In the genomic region with DNA sequence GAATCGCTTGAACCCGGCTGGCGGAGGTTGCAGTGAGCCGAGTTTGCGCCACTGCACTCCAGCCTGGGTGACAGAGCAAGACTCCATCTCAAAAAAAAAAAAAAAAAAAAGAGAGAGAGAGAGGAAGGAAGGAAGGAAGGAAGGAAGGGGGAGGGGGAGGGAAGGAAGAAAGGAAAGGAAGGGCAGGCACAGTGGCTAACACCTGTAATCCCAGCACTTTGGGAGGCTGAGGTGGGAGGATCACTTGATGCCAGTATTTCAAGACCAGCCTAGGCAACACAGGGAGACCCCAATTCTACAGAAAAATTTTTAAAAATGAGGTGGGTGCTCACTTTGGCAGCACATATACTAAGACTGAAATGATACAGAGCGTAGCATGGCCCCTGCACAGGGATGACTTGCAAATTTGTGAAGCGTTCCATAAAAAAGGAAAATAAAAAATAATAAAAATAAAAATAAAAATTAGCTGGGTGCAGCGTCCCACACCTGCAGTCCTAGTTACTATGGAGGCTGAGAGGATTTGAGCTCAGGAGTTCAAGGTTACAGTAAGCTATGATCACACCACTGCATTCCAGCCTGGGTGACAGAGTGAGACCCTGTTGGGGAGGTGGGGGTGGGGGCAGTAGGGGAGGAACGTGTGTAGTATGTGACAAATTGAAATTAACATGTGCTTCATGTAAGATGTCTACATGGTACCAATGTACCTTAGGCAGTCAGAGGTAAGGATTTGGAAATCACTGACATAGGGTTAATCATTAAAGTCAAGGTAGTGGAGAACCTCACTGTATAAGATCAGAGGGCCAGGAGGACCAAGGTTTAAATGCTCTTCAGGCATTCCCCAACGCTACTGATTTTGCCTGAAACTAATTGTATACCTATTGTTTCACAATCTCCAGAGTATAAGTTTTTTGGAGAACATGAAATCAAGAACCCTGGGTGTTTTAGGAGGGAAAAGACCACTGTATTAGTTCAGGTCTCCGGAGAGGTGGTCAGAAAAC, we compare ENCODE assay signal across 10 cellular contexts. TPM values are rescaled to one million over a fixed set of nuclear protein-coding genes. Genes with fewer than 3 reads are reported as not detected.
DNase-seq lines count a peak whose midpoint lies in the region; ATAC-seq, FAIRE-seq and TF ChIP-seq lines count a peak whose summit lies in the region.
"Had no signal": no experiment of that assay in that cellular context is flagged by ENCODE, and none has a peak within 500 bp of the region (broad histone marks: within the 10 kb centered on the region; RNA-seq: fewer than 3 reads in every experiment).

No MANE protein-coding gene starts in this region.

- TF ChIP-seq CTCF in BJ (IDR thresholded peaks at IDR 0.05; ENCODE audit: insufficient read depth, low read depth, low read length), result no peak
- TF ChIP-seq CTCF in HL-60 (IDR thresholded peaks at IDR 0.05; ENCODE audit: insufficient read depth, low read length), result no peak
- no peak for TF ChIP-seq CTCF in astrocyte (IDR thresholded peaks at IDR 0.05; ENCODE audit: insufficient read depth, low read depth, low read length)
- no peak for TF ChIP-seq CTCF in mesothelial cell of epicardium (IDR thresholded peaks at IDR 0.05; ENCODE audit: unreplicated experiment)

- no peaks in the 10 kb centered on the region for H3K27me3 Mint-ChIP-seq in astrocyte (ENCODE audit: low read depth, unreplicated experiment)
- no peaks in the 10 kb centered on the region for H3K27me3 Mint-ChIP-seq in mesothelial cell of epicardium (ENCODE audit: low read depth)

- no peaks in the 10 kb centered on the region for H3K9me3 Mint-ChIP-seq in astrocyte (ENCODE audit: unreplicated experiment)
- no peaks in the 10 kb centered on the region for H3K9me3 Mint-ChIP-seq in mesothelial cell of epicardium

- ATAC-seq in GM19328 (IDR thresholded peaks at IDR 0.05; ENCODE audit: unreplicated experiment) (no peak), GM21526 (IDR thresholded peaks at IDR 0.05; ENCODE audit: low FRiP score, unreplicated experiment) (no peak)

- H3K27ac ChIP-seq in HL-60 (replicated peaks) (no peak overlapping the region), astrocyte (ENCODE audit: low read depth, low read length) (no peak overlapping the region)

- POLR2A ChIA-PET in BJ (lab: Charles Lee), result no interaction called here

- H3K9me3 ChIP-seq in astrocyte (ENCODE audit: insufficient read depth, low read depth, low read length), result no peaks in the 10 kb centered on the region

- no peaks in the 10 kb centered on the region for H4K20me1 ChIP-seq in astrocyte (ENCODE audit: insufficient read depth, low read length)

- no peak overlapping the region for H2AFZ ChIP-seq in astrocyte (ENCODE audit: low read depth, low read length)

- H3K4me3 ChIP-seq in BJ (ENCODE audit: low read depth, low read length) (peak overlapping the region; percentile 81), HL-60 (replicated peaks; ENCODE audit: insufficient read depth, low read length) (peak overlapping the region; percentile 89; the same call in 1 of the 2 replicates), astrocyte (ENCODE audit: insufficient read depth, low read depth, low read length) (peak overlapping the region; percentile 94)

- H3K27ac Mint-ChIP-seq in astrocyte (ENCODE audit: unreplicated experiment) (no peak overlapping the region), mesothelial cell of epicardium (no peak overlapping the region)

- peak overlapping the region; percentile 92 for H3K4me2 ChIP-seq in astrocyte (ENCODE audit: low read length)

- CTCF ChIA-PET in BJ (lab: Yijun Ruan, JAX), result no interaction called here

- no peak for FAIRE-seq in astrocyte (lab: Jason Lieb, UNC)
- FAIRE-seq: colon had no signal

- H3K27me3 ChIP-seq in BJ (ENCODE audit: control insufficient read depth, insufficient read depth, low read length), result no peaks in the 10 kb centered on the region
- H3K27me3 ChIP-seq in HL-60 (ENCODE audit: insufficient read depth, poor library complexity, severe bottlenecking), result peaks cover 22% of the 10 kb centered on the region
- H3K27me3 ChIP-seq in astrocyte (ENCODE audit: insufficient read depth, low read length), result no peaks in the 10 kb centered on the region

- H3K36me3 Mint-ChIP-seq in astrocyte (ENCODE audit: low read depth, unreplicated experiment) (no peaks in the 10 kb centered on the region), mesothelial cell of epicardium (peaks cover 3% of the 10 kb centered on the region)

- H3K79me2 ChIP-seq in astrocyte (ENCODE audit: insufficient read depth, low read length), result peaks cover 37% of the 10 kb centered on the region

- no peak for DNase-seq in BJ (ENCODE audit: low read depth)
- DNase-seq in HL-60 (ENCODE audit: low read depth in 1 of 2, low spot score in 1 of 2), result no peak
- DNase-seq in astrocyte (ENCODE audit: low read depth), result no peak
- DNase-seq in mesothelial cell of epicardium (ENCODE audit: low spot score in 2 of 2, unreplicated experiment in 2 of 2), result no peak
- DNase-seq in stimulated activated CD8-positive, alpha-beta memory T cell treated with anti-CD3 and anti-CD28 coated beads, Interleukin-4, amount 100 ng/mL, for 48 hours, result no peak
- no peak for DNase-seq in NCI-H69 (lab: John Stamatoyannopoulos, UW)
- DNase-seq: NCI-H1436 treated with DMSO at 0.1 percent for 48 hours had no signal

- H3K9ac ChIP-seq in astrocyte (ENCODE audit: low read length), result peak overlapping the region; percentile 94

- peaks cover 13% of the 10 kb centered on the region for H3K4me1 ChIP-seq in astrocyte (ENCODE audit: insufficient read depth, low read length)

- H3K4me1 Mint-ChIP-seq in astrocyte (ENCODE audit: low read depth, unreplicated experiment) (peaks cover 9% of the 10 kb centered on the region), mesothelial cell of epicardium (peaks cover 20% of the 10 kb centered on the region)

- H3K36me3 ChIP-seq in BJ (ENCODE audit: control insufficient read depth, insufficient read depth, low read length), result no peaks in the 10 kb centered on the region
- no peaks in the 10 kb centered on the region for H3K36me3 ChIP-seq in astrocyte (ENCODE audit: insufficient read depth, low read length)

- peak overlapping the region; percentile 100 for H3K4me3 Mint-ChIP-seq in astrocyte (ENCODE audit: unreplicated experiment)
- H3K4me3 Mint-ChIP-seq in mesothelial cell of epicardium, result peak overlapping the region; percentile 93

RNA-seq across cellular contexts. Expression of gene WDCP, which starts 1.4 kb away (rescaled TPM):
- polyA plus RNA-seq in BJ (2011; rRNA removed), result 10.9 and 12.8 TPM in 2 replicates
- 9.3 and 16.9 TPM in 2 replicates for polyA minus RNA-seq in BJ (2011; rRNA and poly(A)+ RNA removed)
- 10.3 and 17.4 TPM in 2 replicates for total RNA-seq in astrocyte
- 16.0 to 21.0 TPM (median 17.9 TPM) in 3 replicates for total RNA-seq in mesothelial cell of epicardium

RNA-seq across cellular contexts. Expression of gene FKBP1B, which starts 3.7 kb away (rescaled TPM):
- polyA plus RNA-seq in BJ (2011; rRNA removed), result 13.5 and 15.9 TPM in 2 replicates
- polyA minus RNA-seq in BJ (2011; rRNA and poly(A)+ RNA removed), result 2.2 and 4.9 TPM in 2 replicates
- total RNA-seq in astrocyte (16.8 and 19.4 TPM in 2 replicates), mesothelial cell of epicardium (14.6 to 18.0 TPM (median 16.9 TPM) in 3 replicates)

RNA-seq across cellular contexts. Expression of gene SF3B6, which starts 30.3 kb away (rescaled TPM):
- polyA plus RNA-seq in BJ (2011; rRNA removed), result 107 and 199 TPM in 2 replicates
- 13.1 and 17.5 TPM in 2 replicates for polyA minus RNA-seq in BJ (2011; rRNA and poly(A)+ RNA removed)
- total RNA-seq in astrocyte (105 and 106 TPM in 2 replicates), mesothelial cell of epicardium (85.3 to 93.9 TPM (median 88.5 TPM) in 3 replicates)

RNA-seq across cellular contexts. Expression of gene MFSD2B, which starts 35.9 kb away (rescaled TPM):
- polyA plus RNA-seq in BJ (2011; rRNA removed), result 0.06 and 0.10 TPM in 2 replicates
- polyA minus RNA-seq in BJ (2011; rRNA and poly(A)+ RNA removed), result 0.05 TPM in 1 of 2 replicates, not detected in the other
- total RNA-seq in astrocyte, result 0.10 and 0.34 TPM in 2 replicates
- 0.16 to 0.84 TPM (median 0.31 TPM) in 3 replicates for total RNA-seq in mesothelial cell of epicardium

RNA-seq across cellular contexts. Expression of gene TP53I3, which starts 38.8 kb away (rescaled TPM):
- polyA plus RNA-seq in BJ (2011; rRNA removed), result 37.4 and 45.1 TPM in 2 replicates
- 20.6 and 31.0 TPM in 2 replicates for polyA minus RNA-seq in BJ (2011; rRNA and poly(A)+ RNA removed)
- 83.6 and 93.2 TPM in 2 replicates for total RNA-seq in astrocyte
- 40.2 to 43.8 TPM (median 41.4 TPM) in 3 replicates for total RNA-seq in mesothelial cell of epicardium
